In genomic region chr2:233059797-233060499, GRCh38 we compare ENCODE assay signal across 8 cellular contexts. TPM values are rescaled to one million over a fixed set of nuclear protein-coding genes. Genes with fewer than 3 reads are reported as not detected.
DNase-seq lines count a peak whose midpoint lies in the region; ATAC-seq lines count a peak whose summit lies in the region.

Gene INPP5D, plus strand, starts transcription at chr2:233060342. Its CDS starts 137 bp downstream, at chr2:233060479.

- peak within 1 kb of the TSS; percentile 95 for H3K27ac Mint-ChIP-seq in activated naive CD4-positive, alpha-beta T cell treated with anti-CD3 and anti-CD28 coated beads, Interleukin-2, amount 50 U/mL, for 24 hours

- no peaks in the 10 kb centered on the region for H3K9me3 Mint-ChIP-seq in activated naive CD4-positive, alpha-beta T cell treated with anti-CD3 and anti-CD28 coated beads, Interleukin-2, amount 50 U/mL, for 24 hours

- DNase-seq in SKM-1 treated with dmso at 0.1 percent for 144 hours (lab: John Stamatoyannopoulos, UW; ENCODE audit: unreplicated experiment), result peak; percentile 94
- peak; percentile 67 to 73 for DNase-seq in lung microvascular endothelial cell (ENCODE audit: low read depth in 2 of 2)
- peak; percentile 56 to 81 (median 68) for DNase-seq in stimulated activated naive CD4-positive, alpha-beta T cell (lab: John Stamatoyannopoulos, UW)
- no peak for DNase-seq in NCI-H69 (lab: John Stamatoyannopoulos, UW)
- no peak for DNase-seq in NCI-H2107 treated with DMSO at 0.1 percent for 48 hours (lab: John Stamatoyannopoulos, UW; ENCODE audit: unreplicated experiment)

- peaks cover 46% of the 10 kb centered on the region for H3K4me1 Mint-ChIP-seq in activated naive CD4-positive, alpha-beta T cell treated with anti-CD3 and anti-CD28 coated beads, Interleukin-2, amount 50 U/mL, for 24 hours

- H3K4me3 Mint-ChIP-seq in activated naive CD4-positive, alpha-beta T cell treated with anti-CD3 and anti-CD28 coated beads, Interleukin-2, amount 50 U/mL, for 24 hours, result peak within 1 kb of the TSS; percentile 94

- H3K36me3 Mint-ChIP-seq in activated naive CD4-positive, alpha-beta T cell treated with anti-CD3 and anti-CD28 coated beads, Interleukin-2, amount 50 U/mL, for 24 hours, result peaks cover 3% of the 10 kb centered on the region

- peak; percentile 57 for ATAC-seq in GM18511 (IDR thresholded peaks at IDR 0.05; ENCODE audit: unreplicated experiment)
- ATAC-seq in HG02970 (IDR thresholded peaks at IDR 0.05; ENCODE audit: low FRiP score, unreplicated experiment), result peak; percentile 24

- no peaks in the 10 kb centered on the region for H3K27me3 Mint-ChIP-seq in activated naive CD4-positive, alpha-beta T cell treated with anti-CD3 and anti-CD28 coated beads, Interleukin-2, amount 50 U/mL, for 24 hours

RNA-seq across cellular contexts. Expression of gene INPP5D, which starts in this region (rescaled TPM):
- total RNA-seq in lung microvascular endothelial cell, result 25.7 and 43.5 TPM in 2 replicates

Comparison
In these comparisons a context has a peak if more than half of its experiments do, and no peak if none do; other contexts are left out.
1. DNase-seq: peak in SKM-1 treated with dmso at 0.1 percent for 144 hours (single experiment), lung microvascular endothelial cell (2 of 2) and stimulated activated naive CD4-positive, alpha-beta T cell (6 of 6); none in NCI-H69 (single experiment) and NCI-H2107 treated with DMSO at 0.1 percent for 48 hours (single experiment).